ENCODE assay signal across 8 cellular contexts in the genomic region with DNA sequence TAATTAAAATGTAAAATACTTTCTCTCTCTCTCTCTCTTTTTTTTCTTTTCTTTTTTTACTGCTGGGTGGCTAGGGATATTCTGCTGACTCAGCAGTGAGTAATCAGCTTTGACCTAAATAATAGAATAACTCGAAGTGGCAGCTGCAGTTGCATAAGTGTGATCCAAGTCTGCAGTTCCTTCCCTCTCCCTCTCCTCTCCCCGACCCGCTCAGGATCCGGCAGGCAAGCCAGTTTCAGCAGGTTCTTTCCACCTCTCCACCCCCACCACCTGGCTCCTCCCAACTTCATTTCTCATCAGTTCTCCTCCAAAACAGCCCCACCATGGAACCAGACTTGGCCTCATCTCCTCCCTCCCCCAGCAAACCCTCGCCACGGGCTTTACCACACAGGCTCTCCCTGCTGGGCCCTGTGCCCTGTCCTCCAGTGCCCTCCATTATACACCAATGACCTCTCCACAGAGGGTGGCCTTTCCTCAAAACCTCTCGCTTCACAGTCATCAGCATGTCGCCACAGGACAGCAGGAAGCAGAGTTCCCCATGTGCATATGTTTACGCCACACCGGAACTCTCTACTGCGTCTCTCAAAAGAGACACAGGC. TPM values are rescaled to one million over a fixed set of nuclear protein-coding genes. Genes with fewer than 3 reads are reported as not detected.
DNase-seq lines count a peak whose midpoint lies in the region; ATAC-seq and TF ChIP-seq lines count a peak whose summit lies in the region.

No MANE protein-coding gene starts in this region.

- peaks cover 29% of the 10 kb centered on the region for H3K4me1 ChIP-seq in A673 (ENCODE audit: insufficient read depth, low read length, poor library complexity, severe bottlenecking)
- H3K4me1 ChIP-seq in left lung: peaks cover 15 to 47% of the 10 kb centered on the region in 2 donors
- H3K4me1 ChIP-seq in Caco-2: peaks cover 4% of the 10 kb centered on the region; the same call in 1 of the 2 replicates

- H3K27me3 ChIP-seq in A673 (replicated peaks; ENCODE audit: insufficient read depth, low read depth, low read length, poor library complexity) (no peaks in the 10 kb centered on the region), left lung (no peaks in the 10 kb centered on the region), Caco-2 (replicated peaks; ENCODE audit: control insufficient read depth, insufficient read depth, low read length) (no peaks in the 10 kb centered on the region)

- no peaks in the 10 kb centered on the region for H3K9me3 ChIP-seq in A673 (ENCODE audit: low read depth, low read length, poor library complexity, severe bottlenecking)
- H3K9me3 ChIP-seq in left lung: no peaks in the 10 kb centered on the region
- no peaks in the 10 kb centered on the region for H3K9me3 ChIP-seq in Caco-2

- TF ChIP-seq CTCF in A673 (conservative IDR thresholded peaks at IDR 0.05; ENCODE audit: low read depth, low read length) (no peak), choroid plexus epithelial cell (conservative IDR thresholded peaks at IDR 0.05; ENCODE audit: low read depth, low read length) (no peak), left lung (IDR thresholded peaks at IDR 0.05) (no peak), type B pancreatic cell (conservative IDR thresholded peaks at IDR 0.05) (no peak), Caco-2 (IDR thresholded peaks at IDR 0.05; ENCODE audit: insufficient read depth in 1 of 2, low read depth in 1 of 2, low read length in 1 of 2, severe bottlenecking in 1 of 2, unreplicated experiment in 1 of 2) (no peak)

- H3K36me3 Mint-ChIP-seq in type B pancreatic cell: peaks cover 16% of the 10 kb centered on the region
- peaks cover 16% of the 10 kb centered on the region for H3K36me3 Mint-ChIP-seq in Caco-2 (ENCODE audit: insufficient read depth, unreplicated experiment)

- H3K27ac ChIP-seq in A673 (ENCODE audit: low read depth, low read length, poor library complexity, severe bottlenecking) (no peak overlapping the region), left lung (peak overlapping the region; percentile 85 to 86)

- no TSS peak for BruUV-seq in A673 (replicated peaks; lab: Mats Ljungman, UMichigan)
- no TSS peak for BruUV-seq in Caco-2 (replicated peaks; lab: Mats Ljungman, UMichigan)

- H3K4me3 ChIP-seq in A673 (ENCODE audit: low read depth, low read length, poor library complexity, severe bottlenecking): no peak overlapping the region
- peak overlapping the region; percentile 12 for H3K4me3 ChIP-seq in choroid plexus epithelial cell (ENCODE audit: low read depth, low read length)
- no peak overlapping the region for H3K4me3 ChIP-seq in left lung
- H3K4me3 ChIP-seq in Caco-2 (ENCODE audit: low read depth, low read length): no peak overlapping the region

- intact Hi-C loops in A673 (cut with micrococcal nuclease; ENCODE audit: unreplicated experiment) (no loop called here), left lung (cut with DNase I) (no loop called here), Caco-2 (cut with micrococcal nuclease; ENCODE audit: unreplicated experiment) (no loop called here)

- DNase-seq in A673 (ENCODE audit: low spot score): peak; percentile 69
- DNase-seq in MV-4-11 (lab: John Stamatoyannopoulos, UW): peak; percentile 51
- peak; percentile 94 for DNase-seq in choroid plexus epithelial cell (ENCODE audit: low read depth)
- peak in 1 of 2 donors; percentile 83 for DNase-seq in left lung
- no peak for DNase-seq in type B pancreatic cell (ENCODE audit: extremely low spot score, unreplicated experiment)
- DNase-seq in NCI-H2081 (lab: John Stamatoyannopoulos, UW): no peak
- no peak for DNase-seq in Caco-2

- POLR2A ChIA-PET in A673 (lab: Charles Lee; ENCODE audit: low non-redundant PET): no interaction called here
- POLR2A ChIA-PET in Caco-2 (lab: Charles Lee): interaction anchor here (0.6 kb wide), 1 partner anchor 599 kb away, joined by 3 read pairs; no protein-coding TSS in a partner anchor

- ATAC-seq in left lung (peak; percentile 77), HG03342 (IDR thresholded peaks at IDR 0.05; ENCODE audit: unreplicated experiment) (no peak)

- H3K27ac Mint-ChIP-seq in type B pancreatic cell (peak overlapping the region; percentile 77), Caco-2 (ENCODE audit: unreplicated experiment) (no peak overlapping the region)

- H3K9me3 Mint-ChIP-seq in type B pancreatic cell: no peaks in the 10 kb centered on the region
- H3K9me3 Mint-ChIP-seq in Caco-2 (ENCODE audit: unreplicated experiment): no peaks in the 10 kb centered on the region

- H3K36me3 ChIP-seq in A673 (ENCODE audit: insufficient read depth, low read length, poor library complexity, severe bottlenecking) (no peaks in the 10 kb centered on the region), left lung (no peaks in the 10 kb centered on the region), Caco-2 (ENCODE audit: control insufficient read depth, insufficient read depth, low read length) (no peaks in the 10 kb centered on the region; the same call in 1 of the 2 replicates)

- H3K4me1 Mint-ChIP-seq in type B pancreatic cell (ENCODE audit: unreplicated experiment) (peaks cover 31% of the 10 kb centered on the region), Caco-2 (ENCODE audit: low read depth, unreplicated experiment) (peaks cover 21% of the 10 kb centered on the region)

- peak overlapping the region; percentile 46 for H3K4me3 Mint-ChIP-seq in type B pancreatic cell
- H3K4me3 Mint-ChIP-seq in Caco-2 (ENCODE audit: unreplicated experiment): no peak overlapping the region

- CTCF ChIA-PET in A673 (lab: Charles Lee) (interaction anchor here (0.6 kb wide), 1 partner anchor 16 kb away, joined by 5 read pairs; no protein-coding TSS in a partner anchor), Caco-2 (lab: Charles Lee) (interaction anchor here (0.8 kb wide), 1 partner anchor 13 kb away, joined by 4 read pairs; no protein-coding TSS in a partner anchor)

- H3K27me3 Mint-ChIP-seq in type B pancreatic cell (no peaks in the 10 kb centered on the region), Caco-2 (ENCODE audit: insufficient read depth, unreplicated experiment) (no peaks in the 10 kb centered on the region)

RNA-seq across cellular contexts. Expression of a gene that starts 22.4 kb away (rescaled TPM):
- total RNA-seq in A673 (2021) (18.3 and 24.8 TPM in 2 replicates), left lung (10 to 100 TPM; 38.5 to 42.2 TPM), type B pancreatic cell (ENCODE audit: low replicate concordance) (56.1 and 56.7 TPM in 2 replicates), Caco-2 (2022) (26.9 and 28.9 TPM in 2 replicates)

RNA-seq across cellular contexts. Expression of a gene that starts 42.0 kb away (rescaled TPM):
- total RNA-seq in A673 (2021) (not detected in 2 replicates), left lung (1 to 10 TPM in 1 of 2 donors, under 1 TPM in 1; 0.26 to 1.0 TPM), type B pancreatic cell (ENCODE audit: low replicate concordance) (not detected in 2 replicates), Caco-2 (2022) (not detected in 2 replicates)

RNA-seq across cellular contexts. Expression of a gene that starts 56.2 kb away (rescaled TPM):
- total RNA-seq in A673 (2021) (not detected in 2 replicates), left lung (not detected), type B pancreatic cell (ENCODE audit: low replicate concordance) (0.19 and 0.40 TPM in 2 replicates), Caco-2 (2022) (not detected in 2 replicates)

Comparison
In these comparisons a context has a peak if more than half of its experiments do, and no peak if none do; other contexts are left out.
1. DNase-seq: peak in A673 (single experiment), MV-4-11 (single experiment) and choroid plexus epithelial cell (single experiment); none in type B pancreatic cell (single experiment), NCI-H2081 (0 of 2) and Caco-2 (0 of 2).